In genomic region chr17:63676540-63676933, GRCh38 we compare ENCODE assay signal across 2 cellular contexts.
TF ChIP-seq lines count a peak whose summit lies in the region.

No MANE protein-coding gene starts in this region.

TF ChIP-seq in SK-N-SH, 30 proteins besides CTCF, POLR2A, EP300 and RAD21 (continued from another document):
- TF ChIP-seq REST (IDR thresholded peaks at IDR 0.05; ENCODE audit: low read depth, low read length) (no peak), ELF1 (IDR thresholded peaks at IDR 0.05) (no peak), TCF12 (IDR thresholded peaks at IDR 0.05) (no peak), ZBTB33 (IDR thresholded peaks at IDR 0.05; ENCODE audit: borderline replicate concordance, low read depth) (no peak), YY1 (IDR thresholded peaks at IDR 0.05; ENCODE audit: low read depth) (no peak), EZH2phosphoT487 (IDR thresholded peaks at IDR 0.05; ENCODE audit: borderline replicate concordance, low read depth) (no peak), NFIC (IDR thresholded peaks at IDR 0.05; ENCODE audit: borderline replicate concordance) (no peak), SIN3A (IDR thresholded peaks at IDR 0.05; ENCODE audit: borderline replicate concordance, low read depth, low read length) (no peak), NRF1 (IDR thresholded peaks at IDR 0.05; ENCODE audit: low read depth, low read length) (no peak), POLR2AphosphoS5 (IDR thresholded peaks at IDR 0.05; ENCODE audit: low read depth, low read length) (no peak), RXRA (IDR thresholded peaks at IDR 0.05; ENCODE audit: borderline replicate concordance, low read depth) (no peak), USF2 (IDR thresholded peaks at IDR 0.05; ENCODE audit: borderline replicate concordance, low read depth, low read length) (no peak), USF1 (IDR thresholded peaks at IDR 0.05; ENCODE audit: borderline replicate concordance, low read depth) (no peak), MEF2A (IDR thresholded peaks at IDR 0.05; ENCODE audit: borderline replicate concordance, low read depth) (no peak), FOSL2 (IDR thresholded peaks at IDR 0.05; ENCODE audit: borderline replicate concordance, low read depth) (no peak), RFX5 (IDR thresholded peaks at IDR 0.05; ENCODE audit: low read length) (no peak)
- TF ChIP-seq, protein P1, sequence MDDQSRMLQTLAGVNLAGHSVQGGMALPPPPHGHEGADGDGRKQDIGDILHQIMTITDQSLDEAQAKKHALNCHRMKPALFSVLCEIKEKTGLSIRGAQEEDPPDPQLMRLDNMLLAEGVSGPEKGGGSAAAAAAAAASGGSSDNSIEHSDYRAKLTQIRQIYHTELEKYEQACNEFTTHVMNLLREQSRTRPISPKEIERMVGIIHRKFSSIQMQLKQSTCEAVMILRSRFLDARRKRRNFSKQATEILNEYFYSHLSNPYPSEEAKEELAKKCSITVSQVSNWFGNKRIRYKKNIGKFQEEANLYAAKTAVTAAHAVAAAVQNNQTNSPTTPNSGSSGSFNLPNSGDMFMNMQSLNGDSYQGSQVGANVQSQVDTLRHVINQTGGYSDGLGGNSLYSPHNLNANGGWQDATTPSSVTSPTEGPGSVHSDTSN (IDR thresholded peaks at IDR 0.05): no peak

TF ChIP-seq in SK-N-SH treated with all-trans-retinoic acid at 6 μM for 48 hours, 23 proteins besides CTCF, POLR2A, EP300 and RAD21 (continued from another document):
- TF ChIP-seq PATZ1 (CRISPR knock-in tag; IDR thresholded peaks at IDR 0.05; ENCODE audit: borderline replicate concordance): no peak
- no peak for TF ChIP-seq ZFP30 (CRISPR knock-in tag; IDR thresholded peaks at IDR 0.05)
- TF ChIP-seq CSRNP3 (CRISPR knock-in tag; IDR thresholded peaks at IDR 0.05): no peak
- no peak for TF ChIP-seq PPARA (CRISPR knock-in tag; IDR thresholded peaks at IDR 0.05; ENCODE audit: borderline replicate concordance)
- no peak for TF ChIP-seq ESRRG (CRISPR knock-in tag; IDR thresholded peaks at IDR 0.05)
- TF ChIP-seq CREB5 (CRISPR knock-in tag; IDR thresholded peaks at IDR 0.05; ENCODE audit: low read depth): no peak
- no peak for TF ChIP-seq ZNF565 (CRISPR knock-in tag; conservative IDR thresholded peaks at IDR 0.05; ENCODE audit: low read depth)
- no peak for TF ChIP-seq ISL1 (CRISPR knock-in tag; IDR thresholded peaks at IDR 0.05)
- TF ChIP-seq, protein P2, sequence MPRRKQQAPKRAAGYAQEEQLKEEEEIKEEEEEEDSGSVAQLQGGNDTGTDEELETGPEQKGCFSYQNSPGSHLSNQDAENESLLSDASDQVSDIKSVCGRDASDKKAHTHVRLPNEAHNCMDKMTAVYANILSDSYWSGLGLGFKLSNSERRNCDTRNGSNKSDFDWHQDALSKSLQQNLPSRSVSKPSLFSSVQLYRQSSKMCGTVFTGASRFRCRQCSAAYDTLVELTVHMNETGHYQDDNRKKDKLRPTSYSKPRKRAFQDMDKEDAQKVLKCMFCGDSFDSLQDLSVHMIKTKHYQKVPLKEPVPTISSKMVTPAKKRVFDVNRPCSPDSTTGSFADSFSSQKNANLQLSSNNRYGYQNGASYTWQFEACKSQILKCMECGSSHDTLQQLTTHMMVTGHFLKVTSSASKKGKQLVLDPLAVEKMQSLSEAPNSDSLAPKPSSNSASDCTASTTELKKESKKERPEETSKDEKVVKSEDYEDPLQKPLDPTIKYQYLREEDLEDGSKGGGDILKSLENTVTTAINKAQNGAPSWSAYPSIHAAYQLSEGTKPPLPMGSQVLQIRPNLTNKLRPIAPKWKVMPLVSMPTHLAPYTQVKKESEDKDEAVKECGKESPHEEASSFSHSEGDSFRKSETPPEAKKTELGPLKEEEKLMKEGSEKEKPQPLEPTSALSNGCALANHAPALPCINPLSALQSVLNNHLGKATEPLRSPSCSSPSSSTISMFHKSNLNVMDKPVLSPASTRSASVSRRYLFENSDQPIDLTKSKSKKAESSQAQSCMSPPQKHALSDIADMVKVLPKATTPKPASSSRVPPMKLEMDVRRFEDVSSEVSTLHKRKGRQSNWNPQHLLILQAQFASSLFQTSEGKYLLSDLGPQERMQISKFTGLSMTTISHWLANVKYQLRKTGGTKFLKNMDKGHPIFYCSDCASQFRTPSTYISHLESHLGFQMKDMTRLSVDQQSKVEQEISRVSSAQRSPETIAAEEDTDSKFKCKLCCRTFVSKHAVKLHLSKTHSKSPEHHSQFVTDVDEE (CRISPR knock-in tag; IDR thresholded peaks at IDR 0.05): no peak
- no peak for TF ChIP-seq GLIS3 (CRISPR knock-in tag; IDR thresholded peaks at IDR 0.05)
